In genomic region chr12:50186667-50187066, GRCh38 we compare ENCODE assay signal across 11 cellular contexts. TPM values are rescaled to one million over a fixed set of nuclear protein-coding genes. Genes with fewer than 3 reads are reported as not detected.
A peak's percentile ranks its signal among the peaks of the same experiment; 100 is the strongest.
DNase-seq lines count a peak whose midpoint lies in the region; ATAC-seq and TF ChIP-seq lines count a peak whose summit lies in the region.
"Had no signal": no experiment of that assay in that cellular context is flagged by ENCODE, and none has a peak within 500 bp of the region (broad histone marks: within the 10 kb centered on the region; RNA-seq: fewer than 3 reads in every experiment).

No MANE protein-coding gene starts in this region.

- H3K79me2 ChIP-seq in hepatocyte, result no peaks in the 10 kb centered on the region
- H3K79me2 ChIP-seq in GM23338 (replicated peaks; ENCODE audit: insufficient read depth), result no peaks in the 10 kb centered on the region

- TF ChIP-seq POLR2A in transverse colon (IDR thresholded peaks at IDR 0.05), result no peak

- no peaks in the 10 kb centered on the region for H4K20me1 ChIP-seq in hepatocyte (ENCODE audit: insufficient read depth, poor library complexity, severe bottlenecking)
- H4K20me1 ChIP-seq in GM23338 (replicated peaks; ENCODE audit: insufficient read depth), result no peaks in the 10 kb centered on the region

- H3K9me3 ChIP-seq in hepatocyte (ENCODE audit: low read depth), result no peaks in the 10 kb centered on the region
- no peaks in the 10 kb centered on the region for H3K9me3 ChIP-seq in transverse colon
- H3K9me3 ChIP-seq: BE2C, HAP-1 had no signal

- TF ChIP-seq CTCF in hepatocyte (IDR thresholded peaks at IDR 0.05; ENCODE audit: poor library complexity), result no peak
- no peak for TF ChIP-seq CTCF in transverse colon (IDR thresholded peaks at IDR 0.05)
- no peak for TF ChIP-seq CTCF in GM23338 (conservative IDR thresholded peaks at IDR 0.05; ENCODE audit: low read depth in 2 of 2)

- 88% methylated on average over 1 of the region's 1 CpG for WGBS in hepatocyte (ENCODE audit: low lambda C conversion rate, missing lambda C conversion rate)
- WGBS in transverse colon (ENCODE audit: low coverage in 1 of 2), 2 donors, result 94% methylated on average over 1 of the region's 1 CpG; no CpG with 5 or more reads in 1 of the 2 donors

- no peak for DNase-seq in activated naive CD4-positive, alpha-beta T cell treated with anti-CD3 and anti-CD28 coated beads, Interleukin-2, amount 50 U/mL, for 72 hours (ENCODE audit: low spot score in 2 of 2)
- no peak for DNase-seq in activated naive CD4-positive, alpha-beta T cell (lab: John Stamatoyannopoulos, UW)
- no peak for DNase-seq in activated naive CD8-positive, alpha-beta T cell treated with anti-CD3 and anti-CD28 coated beads, Interleukin-2, amount 50 U/mL, for 24 hours
- DNase-seq in hepatocyte (ENCODE audit: low spot score) (no peak), transverse colon (no peak), GM23338 (ENCODE audit: low spot score) (no peak)
- DNase-seq: BE2C had no signal

- H3K4me2 ChIP-seq in hepatocyte (no peak overlapping the region), GM23338 (no peak overlapping the region)

- peak overlapping the region; percentile 85 to 92 for H3K27ac Mint-ChIP-seq in activated naive CD4-positive, alpha-beta T cell treated with anti-CD3 and anti-CD28 coated beads, Interleukin-2, amount 50 U/mL, for 72 hours
- H3K27ac Mint-ChIP-seq in activated naive CD8-positive, alpha-beta T cell treated with anti-CD3 and anti-CD28 coated beads, Interleukin-2, amount 50 U/mL, for 24 hours, result peak overlapping the region; percentile 89
- H3K27ac Mint-ChIP-seq in GM23338, result no peak overlapping the region
- H3K27ac Mint-ChIP-seq: memory B cell had no signal

- H3F3A ChIP-seq in GM23338 (replicated peaks; ENCODE audit: low read depth), result no peaks in the 10 kb centered on the region

- peak overlapping the region; percentile 52 for H3K4me3 Mint-ChIP-seq in activated naive CD8-positive, alpha-beta T cell treated with anti-CD3 and anti-CD28 coated beads, Interleukin-2, amount 50 U/mL, for 24 hours
- no peak overlapping the region for H3K4me3 Mint-ChIP-seq in GM23338
- H3K4me3 Mint-ChIP-seq: memory B cell had no signal

- H3K9me2 ChIP-seq in hepatocyte (replicated peaks; ENCODE audit: insufficient read depth) (no peaks in the 10 kb centered on the region), GM23338 (ENCODE audit: insufficient read depth) (no peaks in the 10 kb centered on the region)

- peaks cover 55% of the 10 kb centered on the region for H3K4me1 Mint-ChIP-seq in activated naive CD8-positive, alpha-beta T cell treated with anti-CD3 and anti-CD28 coated beads, Interleukin-2, amount 50 U/mL, for 24 hours
- H3K4me1 Mint-ChIP-seq in GM23338, result peaks cover 5% of the 10 kb centered on the region

- H3K27me3 Mint-ChIP-seq in activated naive CD8-positive, alpha-beta T cell treated with anti-CD3 and anti-CD28 coated beads, Interleukin-2, amount 50 U/mL, for 24 hours, result no peaks in the 10 kb centered on the region
- no peaks in the 10 kb centered on the region for H3K27me3 Mint-ChIP-seq in GM23338 (ENCODE audit: insufficient read depth, low read depth, poor library complexity)
- H3K27me3 Mint-ChIP-seq: memory B cell had no signal

- no peak overlapping the region for H2AFZ ChIP-seq in hepatocyte
- no peak overlapping the region for H2AFZ ChIP-seq in GM23338

- H3K4me3 ChIP-seq in hepatocyte, result no peak overlapping the region
- H3K4me3 ChIP-seq in transverse colon, result no peak overlapping the region
- no peak overlapping the region for H3K4me3 ChIP-seq in GM23338
- H3K4me3 ChIP-seq: HAP-1 had no signal

- in situ Hi-C loops in transverse colon (cut with MboI; ENCODE audit: low pct_ligation_motif_present in 1 of 4, low pct_unique_long_range_greater_than_20kb in 1 of 4, low sequenced_read_pairs in 3 of 4), result loop anchor here in 3 of 4 donors (25.0 kb wide), 3 partner anchors 99 to 224 kb away; partner anchors contain the start of genes AQP2 (in 1 of the 3), AQP5 (in 1 of the 3), AQP6 (in 1 of the 3) and SMARCD1 (in 1 of the 3)

- H3K9me3 Mint-ChIP-seq in activated naive CD4-positive, alpha-beta T cell treated with anti-CD3 and anti-CD28 coated beads, Interleukin-2, amount 50 U/mL, for 72 hours, result no peaks in the 10 kb centered on the region
- no peaks in the 10 kb centered on the region for H3K9me3 Mint-ChIP-seq in activated naive CD8-positive, alpha-beta T cell treated with anti-CD3 and anti-CD28 coated beads, Interleukin-2, amount 50 U/mL, for 24 hours
- no peaks in the 10 kb centered on the region for H3K9me3 Mint-ChIP-seq in GM23338
- H3K9me3 Mint-ChIP-seq: memory B cell had no signal

- peaks cover 33% of the 10 kb centered on the region for H3K4me1 ChIP-seq in hepatocyte (ENCODE audit: insufficient read depth)
- H3K4me1 ChIP-seq in transverse colon, result peaks cover 10 to 61% (median 46%) of the 10 kb centered on the region in 4 donors
- H3K4me1 ChIP-seq in GM23338 (ENCODE audit: insufficient read depth), result no peaks in the 10 kb centered on the region
- H3K4me1 ChIP-seq: BE2C had no signal

- H3K27me3 ChIP-seq in hepatocyte, result no peaks in the 10 kb centered on the region
- H3K27me3 ChIP-seq in transverse colon, result no peaks in the 10 kb centered on the region
- no peaks in the 10 kb centered on the region for H3K27me3 ChIP-seq in GM23338 (ENCODE audit: insufficient read depth)
- H3K27me3 ChIP-seq: BE2C had no signal

- H3K27ac ChIP-seq in hepatocyte (peak overlapping the region; percentile 48), transverse colon (peak overlapping the region in 3 of 4 donors; percentile 17 to 46 (median 28)), GM23338 (ENCODE audit: low read depth) (no peak overlapping the region; the same call in 1 of the 2 replicates)

- TF ChIP-seq EP300 in transverse colon (IDR thresholded peaks at IDR 0.05; ENCODE audit: low read depth), result no peak

- H3K36me3 ChIP-seq in hepatocyte (replicated peaks; ENCODE audit: insufficient read depth, low read depth) (no peaks in the 10 kb centered on the region), transverse colon (peaks cover 0 to 20% (median 8%) of the 10 kb centered on the region in 4 donors), GM23338 (ENCODE audit: insufficient read depth) (peaks cover 1% of the 10 kb centered on the region; the same call in 1 of the 2 replicates)

- peak in 1 of 2 donors; percentile 21 for ATAC-seq in activated naive CD4-positive, alpha-beta T cell treated with anti-CD3 and anti-CD28 coated beads, Interleukin-2, amount 50 U/mL, for 72 hours
- peak; percentile 33 for ATAC-seq in activated naive CD8-positive, alpha-beta T cell treated with anti-CD3 and anti-CD28 coated beads, Interleukin-2, amount 50 U/mL, for 24 hours
- no peak for ATAC-seq in HG02678 (IDR thresholded peaks at IDR 0.05; ENCODE audit: unreplicated experiment)
- no peak for ATAC-seq in GM19463 (IDR thresholded peaks at IDR 0.05; ENCODE audit: unreplicated experiment)
- no peak for ATAC-seq in GM23338

- H3K36me3 Mint-ChIP-seq in activated naive CD4-positive, alpha-beta T cell treated with anti-CD3 and anti-CD28 coated beads, Interleukin-2, amount 50 U/mL, for 72 hours, result peaks cover 0 to 9% of the 10 kb centered on the region in 2 donors
- peaks cover 25% of the 10 kb centered on the region for H3K36me3 Mint-ChIP-seq in activated naive CD8-positive, alpha-beta T cell treated with anti-CD3 and anti-CD28 coated beads, Interleukin-2, amount 50 U/mL, for 24 hours (ENCODE audit: low read depth)
- H3K36me3 Mint-ChIP-seq in GM23338 (ENCODE audit: low read depth), result peaks cover 9% of the 10 kb centered on the region; the same call in 2 of the 3 replicates
- H3K36me3 Mint-ChIP-seq: memory B cell had no signal

- intact Hi-C loops in transverse colon (cut with DNase I; ENCODE audit: low total_unique reads), result loop anchor here (10.0 kb wide), 1 partner anchor 222 kb away; the partner anchor contains the start of gene AQP5

TF ChIP-seq in GM23338, 12 proteins besides CTCF, POLR2A, EP300 and RAD21 (continues in another document):
- no peak for TF ChIP-seq EZH2phosphoT487 (IDR thresholded peaks at IDR 0.05; ENCODE audit: unreplicated experiment)
- TF ChIP-seq STAT1 (IDR thresholded peaks at IDR 0.05; ENCODE audit: unreplicated experiment), result no peak
- TF ChIP-seq EZH2 (IDR thresholded peaks at IDR 0.05; ENCODE audit: low read depth, unreplicated experiment), result no peak
- no peak for TF ChIP-seq NANOG (IDR thresholded peaks at IDR 0.05; ENCODE audit: borderline replicate concordance)
- no peak for TF ChIP-seq ZNF114 (CRISPR knock-in tag; IDR thresholded peaks at IDR 0.05)

RNA-seq across cellular contexts. Expression of gene CERS5, which starts 19.5 kb away (rescaled TPM):
- total RNA-seq in activated naive CD4-positive, alpha-beta T cell treated with anti-CD3 and anti-CD28 coated beads, Interleukin-2, amount 50 U/mL, for 72 hours, result 10 to 100 TPM; 50.1 to 71.1 TPM
- total RNA-seq in hepatocyte (38.8 and 43.3 TPM in 2 replicates), transverse colon (10 to 100 TPM; 17.5 to 32.5 (median 21.0) TPM)
- polyA plus RNA-seq in hepatocyte (53.3 and 69.0 TPM in 2 replicates), GM23338 (2016; fragmentation: Nextera tagmentation; extraction: Ambion mirVana) (42.7 and 45.4 TPM in 2 replicates)
- 50.2 and 56.5 TPM in 2 replicates for total RNA-seq in GM23338 (2014; rRNA removed; shearing (Covaris generic))
